2 cellular contexts compared by ENCODE assay signal in genomic region chr10:95266674-95267095, GRCh38.
A peak's percentile ranks its signal among the peaks of the same experiment; 100 is the strongest.
TF ChIP-seq lines count a peak whose summit lies in the region.

No MANE protein-coding gene starts in this region.

TF ChIP-seq in HEK293, 187 proteins besides CTCF, POLR2A, EP300 and RAD21 (continues in another document):
- TF ChIP-seq ZBTB6 (tag by site-specific recombination; IDR thresholded peaks at IDR 0.05) = no peak
- 0 out of 2 replicates have a peak, but pooled peaks have one; percentile 70 for TF ChIP-seq ZNF10 (tag by site-specific recombination; IDR thresholded peaks at IDR 0.05)
- peak; percentile 86 for TF ChIP-seq PRDM6 (tag by site-specific recombination; IDR thresholded peaks at IDR 0.05)
- TF ChIP-seq KLF1 (tag by site-specific recombination; IDR thresholded peaks at IDR 0.05) = peak; percentile 80
- TF ChIP-seq ZNF433 (tag by site-specific recombination; IDR thresholded peaks at IDR 0.05; ENCODE audit: low read depth) = no peak
- TF ChIP-seq ZNF529 (tag by site-specific recombination; IDR thresholded peaks at IDR 0.05; ENCODE audit: insufficient replicate concordance) = no peak
- TF ChIP-seq HIC1 (tag by site-specific recombination; IDR thresholded peaks at IDR 0.05) = peak; percentile 82
- no peak for TF ChIP-seq ZNF112 (tag by site-specific recombination; IDR thresholded peaks at IDR 0.05)
- TF ChIP-seq ZNF776 (tag by site-specific recombination; IDR thresholded peaks at IDR 0.05; ENCODE audit: borderline replicate concordance) = no peak
- TF ChIP-seq ZSCAN18 (tag by site-specific recombination; IDR thresholded peaks at IDR 0.05) = no peak
- no peak for TF ChIP-seq ZNF174 (tag by site-specific recombination; IDR thresholded peaks at IDR 0.05)
- TF ChIP-seq ZNF629 (tag by site-specific recombination; IDR thresholded peaks at IDR 0.05) = peak; percentile 83
- no peak for TF ChIP-seq KLF10 (tag by site-specific recombination; IDR thresholded peaks at IDR 0.05)
- no peak for TF ChIP-seq ZNF555 (tag by site-specific recombination; conservative IDR thresholded peaks at IDR 0.05)
- no peak for TF ChIP-seq GLI2 (tag by site-specific recombination; IDR thresholded peaks at IDR 0.05; ENCODE audit: borderline replicate concordance, low read depth)
- TF ChIP-seq ZNF664 (tag by site-specific recombination; IDR thresholded peaks at IDR 0.05) = no peak; the same call in 1 of the 2 replicates
- TF ChIP-seq ZNF146 (tag by site-specific recombination; IDR thresholded peaks at IDR 0.05) = no peak
- TF ChIP-seq ZBTB10 (tag by site-specific recombination; IDR thresholded peaks at IDR 0.05) = no peak
- TF ChIP-seq REPIN1 (tag by site-specific recombination; IDR thresholded peaks at IDR 0.05; ENCODE audit: low read depth) = no peak
- TF ChIP-seq ZNF354C (tag by site-specific recombination; IDR thresholded peaks at IDR 0.05; ENCODE audit: borderline replicate concordance, low read depth) = no peak
- no peak for TF ChIP-seq ZNF202 (tag by site-specific recombination; IDR thresholded peaks at IDR 0.05; ENCODE audit: borderline replicate concordance)

TF ChIP-seq in HepG2, 621 proteins besides CTCF, POLR2A, EP300 and RAD21:
- TF ChIP-seq ZNF619 (CRISPR knock-in tag; IDR thresholded peaks at IDR 0.05) (no peak), SOX5 (CRISPR knock-in tag; IDR thresholded peaks at IDR 0.05; ENCODE audit: borderline replicate concordance) (peak; percentile 14; the same call in 1 of the 2 replicates), ELF3 (CRISPR knock-in tag; IDR thresholded peaks at IDR 0.05) (peak; percentile 69; the same call in 1 of the 2 replicates), TBX3 (IDR thresholded peaks at IDR 0.05; ENCODE audit: borderline replicate concordance) (peak; percentile 45; the same call in 1 of the 2 replicates), CEBPG (CRISPR knock-in tag; IDR thresholded peaks at IDR 0.05) (peak; percentile 52; the same call in 1 of the 2 replicates), GMEB1 (CRISPR knock-in tag; IDR thresholded peaks at IDR 0.05; ENCODE audit: borderline replicate concordance) (no peak), SAP130 (CRISPR knock-in tag; IDR thresholded peaks at IDR 0.05; ENCODE audit: low read depth) (peak; percentile 63), ATF7 (IDR thresholded peaks at IDR 0.05) (peak; percentile 83), ATF7 (CRISPR knock-in tag; IDR thresholded peaks at IDR 0.05) (no peak), YEATS4 (CRISPR knock-in tag; IDR thresholded peaks at IDR 0.05; ENCODE audit: borderline replicate concordance) (no peak), MAFK (conservative IDR thresholded peaks at IDR 0.05 in 1 of 2, IDR thresholded peaks at IDR 0.05 in 1 of 2; ENCODE audit: low read length in 2 of 2) (peak; percentile 9 to 33; a peak in 2 of 4 replicates), MED1 (CRISPR knock-in tag; IDR thresholded peaks at IDR 0.05) (no peak), PCBP1 (IDR thresholded peaks at IDR 0.05; ENCODE audit: borderline replicate concordance, low read depth, low read length) (no peak), ZNF546 (CRISPR knock-in tag; conservative IDR thresholded peaks at IDR 0.05) (no peak), FOXP1 (IDR thresholded peaks at IDR 0.05) (no peak), FOXP1 (CRISPR knock-in tag; IDR thresholded peaks at IDR 0.05) (0 out of 2 replicates have a peak, but pooled peaks have one; percentile 25), ZNF770 (CRISPR knock-in tag; IDR thresholded peaks at IDR 0.05) (no peak), RFX1 (IDR thresholded peaks at IDR 0.05) (peak; percentile 49; the same call in 1 of the 2 replicates), GATAD2A (CRISPR knock-in tag; IDR thresholded peaks at IDR 0.05) (no peak), ARID3A (IDR thresholded peaks at IDR 0.05; ENCODE audit: low read depth, low read length) (peak; percentile 57; the same call in 1 of the 2 replicates), SOX13 (IDR thresholded peaks at IDR 0.05) (no peak), SOX13 (CRISPR knock-in tag; conservative IDR thresholded peaks at IDR 0.05 in 1 of 2, IDR thresholded peaks at IDR 0.05 in 1 of 2) (0 out of 4 replicates have a peak, but pooled peaks of 1 of the 2 experiments have one; percentile 5), ARID5B (CRISPR knock-in tag; IDR thresholded peaks at IDR 0.05) (peak; percentile 55), ZNF850 (CRISPR knock-in tag; conservative IDR thresholded peaks at IDR 0.05) (no peak), BHLHE40 (IDR thresholded peaks at IDR 0.05; ENCODE audit: low read length) (no peak), BORCS8-MEF2B (CRISPR knock-in tag; IDR thresholded peaks at IDR 0.05) (no peak), ZBTB3 (CRISPR knock-in tag; IDR thresholded peaks at IDR 0.05; ENCODE audit: borderline replicate concordance, low read depth) (no peak), ZNF672 (CRISPR knock-in tag; IDR thresholded peaks at IDR 0.05) (no peak), ARID2 (CRISPR knock-in tag; IDR thresholded peaks at IDR 0.05; ENCODE audit: borderline replicate concordance) (no peak), TEAD3 (CRISPR knock-in tag; optimal IDR thresholded peaks at IDR 0.05; ENCODE audit: borderline replicate concordance) (peak; percentile 26), ZNF335 (CRISPR knock-in tag; IDR thresholded peaks at IDR 0.05) (peak; percentile 87), RXRB (CRISPR knock-in tag; IDR thresholded peaks at IDR 0.05; ENCODE audit: borderline replicate concordance) (0 out of 2 replicates have a peak, but pooled peaks have one; percentile 35), ELF1 (CRISPR knock-in tag; IDR thresholded peaks at IDR 0.05) (peak; percentile 72), RFX3 (CRISPR knock-in tag; IDR thresholded peaks at IDR 0.05) (peak; percentile 75), RARA (CRISPR knock-in tag; IDR thresholded peaks at IDR 0.05) (peak; percentile 38; the same call in 1 of the 2 replicates), TAF1 (CRISPR knock-in tag; IDR thresholded peaks at IDR 0.05) (no peak), ASH2L (IDR thresholded peaks at IDR 0.05; ENCODE audit: insufficient read length, low read depth, low read length) (peak; percentile 18), MAFF (IDR thresholded peaks at IDR 0.05; ENCODE audit: low read depth, low read length) (peak; percentile 42), ZFY (CRISPR knock-in tag; IDR thresholded peaks at IDR 0.05) (no peak), TEF (CRISPR knock-in tag; IDR thresholded peaks at IDR 0.05) (no peak), POLR2AphosphoS5 (IDR thresholded peaks at IDR 0.05; ENCODE audit: low read depth, low read length) (no peak), ZNF503 (CRISPR knock-in tag; IDR thresholded peaks at IDR 0.05) (no peak), MYNN (CRISPR knock-in tag; IDR thresholded peaks at IDR 0.05; ENCODE audit: low read depth) (no peak), ATF2 (CRISPR knock-in tag; IDR thresholded peaks at IDR 0.05) (peak; percentile 93), ZNF3 (CRISPR knock-in tag; IDR thresholded peaks at IDR 0.05) (no peak), ATF4 (CRISPR knock-in tag; IDR thresholded peaks at IDR 0.05) (peak in 1 of 2 experiments; percentile 20; a peak in 1 of 4 replicates)
TF ChIP-seq in HepG2: peak in this region for 22.
